In the genomic region with DNA sequence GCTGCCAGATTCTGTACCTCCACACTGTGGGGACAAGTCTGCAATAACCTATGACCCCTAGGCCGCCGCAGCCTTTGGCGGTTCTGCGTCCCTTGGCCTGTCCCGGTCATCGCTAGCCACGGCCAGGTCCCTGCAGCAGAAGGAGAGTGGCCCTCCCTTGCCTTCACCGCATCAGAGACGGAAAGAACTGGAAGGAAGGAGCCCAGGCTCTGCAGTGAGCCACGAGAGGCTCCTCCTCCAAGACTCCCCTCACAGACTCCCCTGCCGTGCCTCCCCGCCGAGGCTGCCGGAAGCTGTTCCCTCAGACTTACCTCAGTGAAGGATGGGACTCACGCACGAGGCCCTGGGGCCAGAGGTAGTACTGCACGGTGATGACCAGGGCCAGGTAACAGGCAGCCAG, we compare ENCODE assay signal across 22 cellular contexts. TPM values are rescaled to one million over a fixed set of nuclear protein-coding genes. Genes with fewer than 3 reads are reported as not detected.
A peak's percentile ranks its signal among the peaks of the same experiment; 100 is the strongest.
DNase-seq lines count a peak whose midpoint lies in the region; ATAC-seq, FAIRE-seq and TF ChIP-seq lines count a peak whose summit lies in the region.
"Had no signal": no experiment of that assay in that cellular context is flagged by ENCODE, and none has a peak within 500 bp of the region (broad histone marks: within the 10 kb centered on the region; RNA-seq: fewer than 3 reads in every experiment).

No MANE protein-coding gene starts in this region.

- H3K27ac ChIP-seq in GM23338 (ENCODE audit: low read depth) (no peak overlapping the region), astrocyte (ENCODE audit: low read depth, low read length) (no peak overlapping the region), neural progenitor cell (no peak overlapping the region), foreskin keratinocyte (no peak overlapping the region)
- H3K27ac ChIP-seq: 22Rv1, A549, BLaER1 had no signal

- H3K79me2 ChIP-seq in GM23338 (replicated peaks; ENCODE audit: insufficient read depth): no peaks in the 10 kb centered on the region
- H3K79me2 ChIP-seq in astrocyte (ENCODE audit: insufficient read depth, low read length): no peaks in the 10 kb centered on the region
- H3K79me2 ChIP-seq in neural progenitor cell (ENCODE audit: low read depth): no peaks in the 10 kb centered on the region

- CTCF ChIA-PET in HEK293T (lab: Yijun Ruan, JAX): no interaction called here

- POLR2A ChIA-PET in HEK293T (lab: Yijun Ruan, JAX): no interaction called here

- H3K4me2 ChIP-seq in GM23338: no peak overlapping the region
- H3K4me2 ChIP-seq in astrocyte (ENCODE audit: low read length): no peak overlapping the region
- H3K4me2 ChIP-seq in neural progenitor cell: no peak overlapping the region
- H3K4me2 ChIP-seq: A549, BLaER1 had no signal

- no peaks in the 10 kb centered on the region for H3K36me3 Mint-ChIP-seq in GM23338 (ENCODE audit: low read depth)
- peaks cover 9% of the 10 kb centered on the region for H3K36me3 Mint-ChIP-seq in astrocyte (ENCODE audit: low read depth, unreplicated experiment)
- H3K36me3 Mint-ChIP-seq in neural progenitor cell: peaks cover 3% of the 10 kb centered on the region
- H3K36me3 Mint-ChIP-seq in stimulated activated effector memory CD8-positive, alpha-beta T cell treated with anti-CD3 and anti-CD28 coated beads, Interleukin-12 subunit alpha, Interleukin-12 subunit beta, amount 100 ng/mL, for 72 hours: no peaks in the 10 kb centered on the region

- H3K27me3 Mint-ChIP-seq in GM23338 (ENCODE audit: insufficient read depth, low read depth, poor library complexity): peaks cover 10% of the 10 kb centered on the region
- H3K27me3 Mint-ChIP-seq in astrocyte (ENCODE audit: low read depth, unreplicated experiment): peaks cover 62% of the 10 kb centered on the region
- H3K27me3 Mint-ChIP-seq in neural progenitor cell (ENCODE audit: insufficient read depth, low read depth): peaks cover 11% of the 10 kb centered on the region

- no peak overlapping the region for H3K4me3 Mint-ChIP-seq in GM23338
- H3K4me3 Mint-ChIP-seq in astrocyte (ENCODE audit: unreplicated experiment): no peak overlapping the region
- H3K4me3 Mint-ChIP-seq in neural progenitor cell: no peak overlapping the region
- H3K4me3 Mint-ChIP-seq in stimulated activated effector memory CD8-positive, alpha-beta T cell treated with anti-CD3 and anti-CD28 coated beads, Interleukin-12 subunit alpha, Interleukin-12 subunit beta, amount 100 ng/mL, for 72 hours: no peak overlapping the region
- H3K4me3 Mint-ChIP-seq: CD4-positive, alpha-beta memory T cell; IgD-negative memory B cell had no signal

- no peak overlapping the region for H2AFZ ChIP-seq in GM23338
- no peak overlapping the region for H2AFZ ChIP-seq in astrocyte (ENCODE audit: low read depth, low read length)
- no peak overlapping the region for H2AFZ ChIP-seq in neural progenitor cell (replicated peaks)

- H3K4me1 Mint-ChIP-seq in GM23338: peaks cover 8% of the 10 kb centered on the region
- H3K4me1 Mint-ChIP-seq in astrocyte (ENCODE audit: low read depth, unreplicated experiment): no peaks in the 10 kb centered on the region
- peaks cover 51% of the 10 kb centered on the region for H3K4me1 Mint-ChIP-seq in neural progenitor cell
- H3K4me1 Mint-ChIP-seq in stimulated activated effector memory CD8-positive, alpha-beta T cell treated with anti-CD3 and anti-CD28 coated beads, Interleukin-12 subunit alpha, Interleukin-12 subunit beta, amount 100 ng/mL, for 72 hours: peaks cover 9% of the 10 kb centered on the region

- H4K20me1 ChIP-seq in GM23338 (replicated peaks; ENCODE audit: insufficient read depth): no peaks in the 10 kb centered on the region
- no peaks in the 10 kb centered on the region for H4K20me1 ChIP-seq in astrocyte (ENCODE audit: insufficient read depth, low read length)
- no peaks in the 10 kb centered on the region for H4K20me1 ChIP-seq in neural progenitor cell (ENCODE audit: low read depth)

- no peaks in the 10 kb centered on the region for H3K9me2 ChIP-seq in GM23338 (ENCODE audit: insufficient read depth)

- TF ChIP-seq CTCF in GM23338 (conservative IDR thresholded peaks at IDR 0.05; ENCODE audit: low read depth in 2 of 2) (no peak), astrocyte (IDR thresholded peaks at IDR 0.05; ENCODE audit: insufficient read depth, low read depth, low read length) (no peak), neural progenitor cell (IDR thresholded peaks at IDR 0.05) (no peak), BE2C (IDR thresholded peaks at IDR 0.05; ENCODE audit: low read depth, low read length) (no peak), foreskin keratinocyte (conservative IDR thresholded peaks at IDR 0.05) (no peak)

- DNase-seq in GM23338 (ENCODE audit: low spot score): no peak
- no peak for DNase-seq in astrocyte (ENCODE audit: low read depth)
- no peak for DNase-seq in neural progenitor cell (ENCODE audit: low spot score)
- DNase-seq in stimulated activated effector memory CD8-positive, alpha-beta T cell treated with anti-CD3 and anti-CD28 coated beads, Interleukin-12 subunit alpha, Interleukin-12 subunit beta, amount 100 ng/mL, for 72 hours (ENCODE audit: low spot score in 2 of 2): no peak
- no peak for DNase-seq in BE2C
- DNase-seq in HEK293T (ENCODE audit: extremely low spot score): no peak
- no peak for DNase-seq in foreskin keratinocyte
- DNase-seq: AML-193; CD4-positive, alpha-beta memory T cell; DMS153; DMS79; GDM1; KBM-7 had no signal

- H3K27ac Mint-ChIP-seq in GM23338 (no peak overlapping the region), astrocyte (ENCODE audit: unreplicated experiment) (peak overlapping the region; percentile 47), neural progenitor cell (peak overlapping the region; percentile 61)
- H3K27ac Mint-ChIP-seq in stimulated activated effector memory CD8-positive, alpha-beta T cell treated with anti-CD3 and anti-CD28 coated beads, Interleukin-12 subunit alpha, Interleukin-12 subunit beta, amount 100 ng/mL, for 72 hours: no peak overlapping the region
- H3K27ac Mint-ChIP-seq: CD4-positive, alpha-beta memory T cell had no signal

- H3K27me3 ChIP-seq in GM23338 (ENCODE audit: insufficient read depth): no peaks in the 10 kb centered on the region
- H3K27me3 ChIP-seq in astrocyte (ENCODE audit: insufficient read depth, low read length): peaks cover 2% of the 10 kb centered on the region
- H3K27me3 ChIP-seq in neural progenitor cell: no peaks in the 10 kb centered on the region
- H3K27me3 ChIP-seq in BE2C: no peaks in the 10 kb centered on the region; the same call in 1 of the 2 replicates
- H3K27me3 ChIP-seq in foreskin keratinocyte: peaks cover 20% of the 10 kb centered on the region

- peaks cover 8% of the 10 kb centered on the region for H3K9me3 ChIP-seq in astrocyte (ENCODE audit: insufficient read depth, low read depth, low read length)
- no peaks in the 10 kb centered on the region for H3K9me3 ChIP-seq in neural progenitor cell (ENCODE audit: low read depth)
- H3K9me3 ChIP-seq in BE2C: no peaks in the 10 kb centered on the region
- H3K9me3 ChIP-seq: A549 had no signal

- peaks cover 2% of the 10 kb centered on the region; the same call in 2 of the 3 replicates for H3K9me3 Mint-ChIP-seq in GM23338
- peaks cover 12% of the 10 kb centered on the region for H3K9me3 Mint-ChIP-seq in astrocyte (ENCODE audit: unreplicated experiment)
- H3K9me3 Mint-ChIP-seq in neural progenitor cell: peaks cover 18% of the 10 kb centered on the region
- no peaks in the 10 kb centered on the region for H3K9me3 Mint-ChIP-seq in stimulated activated effector memory CD8-positive, alpha-beta T cell treated with anti-CD3 and anti-CD28 coated beads, Interleukin-12 subunit alpha, Interleukin-12 subunit beta, amount 100 ng/mL, for 72 hours

- H3K36me3 ChIP-seq in GM23338 (ENCODE audit: insufficient read depth): no peaks in the 10 kb centered on the region
- H3K36me3 ChIP-seq in astrocyte (ENCODE audit: insufficient read depth, low read length): no peaks in the 10 kb centered on the region
- H3K36me3 ChIP-seq in neural progenitor cell: no peaks in the 10 kb centered on the region
- H3K36me3 ChIP-seq in BE2C: no peaks in the 10 kb centered on the region
- H3K36me3 ChIP-seq: BLaER1 had no signal

- ATAC-seq in GM23338 (peak; percentile 28), foreskin keratinocyte (no peak)
- peak; percentile 27 for ATAC-seq in stimulated activated effector memory CD8-positive, alpha-beta T cell treated with anti-CD3 and anti-CD28 coated beads, Interleukin-12 subunit alpha, Interleukin-12 subunit beta, amount 100 ng/mL, for 72 hours
- ATAC-seq: A549, HCT116, HepG2 had no signal

- H3K9ac ChIP-seq in astrocyte (ENCODE audit: low read length) (no peak overlapping the region), neural progenitor cell (no peak overlapping the region)
- H3K9ac ChIP-seq: BLaER1 had no signal

- H3F3A ChIP-seq in GM23338 (replicated peaks; ENCODE audit: low read depth) (no peaks in the 10 kb centered on the region), neural progenitor cell (ENCODE audit: low read depth) (peaks cover 10% of the 10 kb centered on the region)

- no peak for FAIRE-seq in astrocyte (lab: Jason Lieb, UNC)
- FAIRE-seq: A549, HepG2 had no signal

- H3K4me1 ChIP-seq in GM23338 (ENCODE audit: insufficient read depth): no peaks in the 10 kb centered on the region
- H3K4me1 ChIP-seq in astrocyte (ENCODE audit: insufficient read depth, low read length): no peaks in the 10 kb centered on the region
- H3K4me1 ChIP-seq in neural progenitor cell: peaks cover 30% of the 10 kb centered on the region
- H3K4me1 ChIP-seq in BE2C: no peaks in the 10 kb centered on the region
- no peaks in the 10 kb centered on the region for H3K4me1 ChIP-seq in foreskin keratinocyte
- H3K4me1 ChIP-seq: A549 had no signal

- H3K4me3 ChIP-seq in GM23338: no peak overlapping the region
- H3K4me3 ChIP-seq in astrocyte (ENCODE audit: insufficient read depth, low read depth, low read length): no peak overlapping the region
- H3K4me3 ChIP-seq in neural progenitor cell: no peak overlapping the region
- no peak overlapping the region for H3K4me3 ChIP-seq in BE2C (ENCODE audit: low read depth, low read length)
- H3K4me3 ChIP-seq: A549, BLaER1 had no signal

TF ChIP-seq in GM23338, 12 proteins besides CTCF, POLR2A, EP300 and RAD21 (continues in another document):
- TF ChIP-seq EZH2phosphoT487 (IDR thresholded peaks at IDR 0.05; ENCODE audit: unreplicated experiment) (no peak), JUNB (IDR thresholded peaks at IDR 0.05; ENCODE audit: unreplicated experiment) (no peak)

TF ChIP-seq in HEK293T, 16 proteins besides CTCF, POLR2A, EP300 and RAD21 (continues in another document):
- TF ChIP-seq L3MBTL2 (conservative IDR thresholded peaks at IDR 0.05) (no peak), CTBP1 (IDR thresholded peaks at IDR 0.05; ENCODE audit: borderline replicate concordance) (no peak), TARDBP (IDR thresholded peaks at IDR 0.05) (no peak), LEF1 (IDR thresholded peaks at IDR 0.05; ENCODE audit: borderline replicate concordance) (no peak), ARNT (IDR thresholded peaks at IDR 0.05) (no peak), BHLHE40 (IDR thresholded peaks at IDR 0.05; ENCODE audit: borderline replicate concordance) (no peak)

RNA-seq across cellular contexts. Expression of a gene that starts 11.0 kb away (rescaled TPM):
- not detected in 2 replicates for total RNA-seq in GM23338 (2014; rRNA removed; shearing (Covaris generic))
- polyA plus RNA-seq in GM23338 (2016; fragmentation: Nextera tagmentation; extraction: Ambion mirVana) (not detected in 2 replicates), foreskin keratinocyte (not detected in 2 replicates)
- total RNA-seq in astrocyte (not detected in 2 replicates), neural progenitor cell (ENCODE audit: low replicate concordance) (not detected in 2 replicates), foreskin keratinocyte (not detected in 2 replicates)
- polyA plus RNA-seq in BE2C (2012; ENCODE audit: insufficient read depth, insufficient read length, low read depth): not detected
- total RNA-seq: CD4-positive, alpha-beta memory T cell; Daoy; H4 had no signal
- polyA plus RNA-seq: A549; CD14-positive monocyte; CD4-positive, alpha-beta memory T cell; IgD-negative memory B cell had no signal

Comparison
In these comparisons a context has a peak if more than half of its experiments do, and no peak if none do; other contexts are left out.
1. H3K27ac Mint-ChIP-seq: peak in astrocyte (single experiment) and neural progenitor cell (single experiment); none in GM23338 (single experiment) and stimulated activated effector memory CD8-positive, alpha-beta T cell treated with anti-CD3 and anti-CD28 coated beads, Interleukin-12 subunit alpha, Interleukin-12 subunit beta, amount 100 ng/mL, for 72 hours (single experiment).